Comparison of ENCODE assay signal across 17 cellular contexts in genomic region chr10:67386260-67386659, GRCh38.
"Had no signal": no experiment of that assay in that cellular context is flagged by ENCODE, and none has a peak within 500 bp of the region (broad histone marks: within the 10 kb centered on the region; RNA-seq: fewer than 3 reads in every experiment).

No MANE protein-coding gene starts in this region.

- H3K27me3 ChIP-seq: esophagus muscularis mucosa, right atrium auricular region, suprapubic skin had no signal

- H3K9me3 ChIP-seq: esophagus muscularis mucosa, right atrium auricular region, suprapubic skin had no signal

- ATAC-seq: activated CD4-positive, CD25-positive, alpha-beta regulatory T cell treated with anti-CD3 and anti-CD28 coated beads, Interleukin-2, amount 50 U/mL, for 24 hours; left colon; T-cell had no signal

- FAIRE-seq: bronchial epithelial cell, small intestine had no signal

- DNase-seq: activated CD4-positive, alpha-beta T cell treated with anti-CD3 and anti-CD28 coated beads, Interleukin-2, amount 50 U/mL, for 1 hour; activated CD8-positive, alpha-beta memory T cell treated with anti-CD3 and anti-CD28 coated beads for 24 hours; activated naive CD4-positive, alpha-beta T cell; activated naive CD8-positive, alpha-beta T cell treated with anti-CD3 and anti-CD28 coated beads, Interleukin-2, amount 10 ng/mL, durations not matched to agents 7 days and 5 days; hypothalamus; left colon; naive B cell; nucleus accumbens; small intestine; T-cell; T-helper 9 cell; trophoblast cell had no signal

- H3K27ac ChIP-seq: esophagus muscularis mucosa, right atrium auricular region, suprapubic skin had no signal

- H3K4me1 ChIP-seq: right atrium auricular region, suprapubic skin had no signal

- H3K36me3 ChIP-seq: esophagus muscularis mucosa, right atrium auricular region, suprapubic skin had no signal
